ENCODE assay signal across 20 cellular contexts in genomic region chr19:1322198-1322981, GRCh38. TPM values are rescaled to one million over a fixed set of nuclear protein-coding genes. Genes with fewer than 3 reads are reported as not detected.
DNase-seq lines count a peak whose midpoint lies in the region; ATAC-seq and TF ChIP-seq lines count a peak whose summit lies in the region.
"Had no signal": no experiment of that assay in that cellular context is flagged by ENCODE, and none has a peak within 500 bp of the region (broad histone marks: within the 10 kb centered on the region; RNA-seq: fewer than 3 reads in every experiment).

No MANE protein-coding gene starts in this region.

- no peaks in the 10 kb centered on the region for H4K20me1 ChIP-seq in neural progenitor cell (ENCODE audit: low read depth)
- H4K20me1 ChIP-seq in PC-9 (ENCODE audit: insufficient read depth), result no peaks in the 10 kb centered on the region

- POLR2A ChIA-PET in Caco-2 (lab: Charles Lee) (no interaction called here), PC-9 (lab: Charles Lee; ENCODE audit: unreplicated experiment) (no interaction called here)

- H3K9me3 ChIP-seq in Caco-2 (no peaks in the 10 kb centered on the region), T-helper 17 cell (ENCODE audit: control insufficient read depth, low read length, poor library complexity, severe bottlenecking) (no peaks in the 10 kb centered on the region), endodermal cell (ENCODE audit: control insufficient read depth, low read length) (no peaks in the 10 kb centered on the region), neural progenitor cell (ENCODE audit: low read depth) (no peaks in the 10 kb centered on the region), PC-9 (ENCODE audit: insufficient read depth, low read depth) (no peaks in the 10 kb centered on the region)

- no peak for TF ChIP-seq CTCF in Caco-2 (IDR thresholded peaks at IDR 0.05; ENCODE audit: insufficient read depth in 1 of 2, low read depth in 1 of 2, low read length in 1 of 2, severe bottlenecking in 1 of 2, unreplicated experiment in 1 of 2)
- no peak for TF ChIP-seq CTCF in endodermal cell (conservative IDR thresholded peaks at IDR 0.05)
- no peak for TF ChIP-seq CTCF in neural progenitor cell (IDR thresholded peaks at IDR 0.05)
- TF ChIP-seq CTCF in PC-9 (conservative IDR thresholded peaks at IDR 0.05), result no peak

- H3K27me3 ChIP-seq in Caco-2 (replicated peaks; ENCODE audit: control insufficient read depth, insufficient read depth, low read length) (no peaks in the 10 kb centered on the region), endodermal cell (ENCODE audit: control insufficient read depth, insufficient read depth, low read length, poor library complexity, severe bottlenecking) (no peaks in the 10 kb centered on the region), neural progenitor cell (peaks cover 3% of the 10 kb centered on the region), PC-9 (ENCODE audit: insufficient read depth, low read depth) (no peaks in the 10 kb centered on the region)

- intact Hi-C loops in Caco-2 (cut with micrococcal nuclease; ENCODE audit: unreplicated experiment), result no loop called here
- intact Hi-C loops in PC-9 (cut with micrococcal nuclease; ENCODE audit: unreplicated experiment), result no loop called here

- no peak overlapping the region for H3K4me3 ChIP-seq in Caco-2 (ENCODE audit: low read depth, low read length)
- H3K4me3 ChIP-seq in endodermal cell (ENCODE audit: low read length), result no peak overlapping the region
- no peak overlapping the region for H3K4me3 ChIP-seq in neural progenitor cell
- H3K4me3 ChIP-seq in PC-9, result no peak overlapping the region

- H3K9ac ChIP-seq in endodermal cell (ENCODE audit: extremely low read depth, low read length, poor library complexity, severe bottlenecking), result no peak overlapping the region
- H3K9ac ChIP-seq in neural progenitor cell, result no peak overlapping the region

- H3K27ac Mint-ChIP-seq in Caco-2 (ENCODE audit: unreplicated experiment) (peak overlapping the region; percentile 20), T-helper 17 cell (no peak overlapping the region), endodermal cell (no peak overlapping the region), neural progenitor cell (peak overlapping the region; percentile 29)
- H3K27ac Mint-ChIP-seq: CD14-positive monocyte; CD4-positive, alpha-beta memory T cell; H9 had no signal

- CTCF ChIA-PET in Caco-2 (lab: Charles Lee), result no interaction called here
- CTCF ChIA-PET in PC-9 (lab: Charles Lee), result no interaction called here

- peaks cover 7% of the 10 kb centered on the region for H3K36me3 Mint-ChIP-seq in Caco-2 (ENCODE audit: insufficient read depth, unreplicated experiment)
- H3K36me3 Mint-ChIP-seq in T-helper 17 cell (ENCODE audit: low read depth), result peaks cover 9% of the 10 kb centered on the region
- H3K36me3 Mint-ChIP-seq in endodermal cell (ENCODE audit: low read depth), result no peaks in the 10 kb centered on the region
- no peaks in the 10 kb centered on the region for H3K36me3 Mint-ChIP-seq in neural progenitor cell
- H3K36me3 Mint-ChIP-seq: CD14-positive monocyte, IgD-negative memory B cell had no signal

- H3K9me2 ChIP-seq in PC-9 (ENCODE audit: insufficient read depth), result no peaks in the 10 kb centered on the region

- H3K4me1 Mint-ChIP-seq in Caco-2 (ENCODE audit: low read depth, unreplicated experiment), result peaks cover 14% of the 10 kb centered on the region
- peaks cover 12% of the 10 kb centered on the region for H3K4me1 Mint-ChIP-seq in T-helper 17 cell
- no peaks in the 10 kb centered on the region for H3K4me1 Mint-ChIP-seq in endodermal cell
- peaks cover 31% of the 10 kb centered on the region for H3K4me1 Mint-ChIP-seq in neural progenitor cell
- H3K4me1 Mint-ChIP-seq: CD4-positive, alpha-beta memory T cell had no signal

- no peak overlapping the region for H3K4me2 ChIP-seq in neural progenitor cell
- no peak overlapping the region for H3K4me2 ChIP-seq in PC-9

- H2AFZ ChIP-seq in neural progenitor cell (replicated peaks), result no peak overlapping the region
- H2AFZ ChIP-seq in PC-9, result no peak overlapping the region

- H3K4me1 ChIP-seq in Caco-2 (peaks cover 11% of the 10 kb centered on the region; the same call in 1 of the 2 replicates), endodermal cell (ENCODE audit: control insufficient read depth, insufficient read depth, low read length) (peaks cover 9% of the 10 kb centered on the region), neural progenitor cell (peaks cover 9% of the 10 kb centered on the region), PC-9 (replicated peaks; ENCODE audit: insufficient read depth) (peaks cover 8% of the 10 kb centered on the region)

- peak overlapping the region; percentile 11 for H3K4me3 Mint-ChIP-seq in Caco-2 (ENCODE audit: unreplicated experiment)
- H3K4me3 Mint-ChIP-seq in T-helper 17 cell, result peak overlapping the region; percentile 59
- H3K4me3 Mint-ChIP-seq in endodermal cell, result no peak overlapping the region
- no peak overlapping the region for H3K4me3 Mint-ChIP-seq in neural progenitor cell
- H3K4me3 Mint-ChIP-seq: CD14-positive monocyte; CD4-positive, alpha-beta memory T cell had no signal

- H3F3A ChIP-seq in neural progenitor cell (ENCODE audit: low read depth) (peaks cover 24% of the 10 kb centered on the region), PC-9 (ENCODE audit: insufficient read depth, low read depth) (peaks cover 9% of the 10 kb centered on the region; the same call in 1 of the 2 replicates)

- H3K36me3 ChIP-seq in Caco-2 (ENCODE audit: control insufficient read depth, insufficient read depth, low read length), result no peaks in the 10 kb centered on the region
- H3K36me3 ChIP-seq in endodermal cell (ENCODE audit: control insufficient read depth, insufficient read depth, low read length), result no peaks in the 10 kb centered on the region
- H3K36me3 ChIP-seq in neural progenitor cell, result no peaks in the 10 kb centered on the region
- H3K36me3 ChIP-seq in PC-9 (ENCODE audit: low read depth), result no peaks in the 10 kb centered on the region

- DNase-seq in Caco-2 (no peak), T-helper 17 cell (no peak), endodermal cell (peak; percentile 30), neural progenitor cell (ENCODE audit: low spot score) (no peak), PC-9 (no peak), SKM-1 treated with dmso at 0.1 percent for 144 hours (lab: John Stamatoyannopoulos, UW; ENCODE audit: unreplicated experiment) (no peak)
- no peak for DNase-seq in stimulated activated CD4-positive, alpha-beta T cell treated with anti-CD3 and anti-CD28 coated beads, Interleukin-15, amount 100 ng/mL, for 24 hours
- DNase-seq: ACHN; AML-193; Calu3; CD4-positive, alpha-beta memory T cell; DMS79 treated with DMSO at 0.1 percent for 48 hours; GF-D8; GOT3; H9; KG1 had no signal

- 91 to 94% methylated on average over 11 to 16 of the region's 16 CpGs for WGBS in endodermal cell (ENCODE audit: insufficient coverage in 1 of 2, insufficient read length in 1 of 2), 2 experiments

- no peaks in the 10 kb centered on the region for H3K27me3 Mint-ChIP-seq in Caco-2 (ENCODE audit: insufficient read depth, unreplicated experiment)
- peaks cover 35% of the 10 kb centered on the region for H3K27me3 Mint-ChIP-seq in T-helper 17 cell
- H3K27me3 Mint-ChIP-seq in endodermal cell (ENCODE audit: insufficient read depth), result peaks cover 2% of the 10 kb centered on the region
- H3K27me3 Mint-ChIP-seq in neural progenitor cell (ENCODE audit: insufficient read depth, low read depth), result peaks cover 10% of the 10 kb centered on the region

- H3K9me3 Mint-ChIP-seq in Caco-2 (ENCODE audit: unreplicated experiment) (no peaks in the 10 kb centered on the region), endodermal cell (no peaks in the 10 kb centered on the region), neural progenitor cell (peaks cover 2% of the 10 kb centered on the region)
- H3K9me3 Mint-ChIP-seq: H9, IgD-negative memory B cell had no signal

- ATAC-seq in T-helper 17 cell, result no peak
- ATAC-seq in activated CD4-positive, CD25-positive, alpha-beta regulatory T cell treated with anti-CD3 and anti-CD28 coated beads, Interleukin-2, amount 50 U/mL, for 24 hours, result no peak

- H3K27ac ChIP-seq in endodermal cell (ENCODE audit: low read depth, low read length) (no peak overlapping the region), neural progenitor cell (no peak overlapping the region), PC-9 (no peak overlapping the region)

- H3K79me2 ChIP-seq in neural progenitor cell (ENCODE audit: low read depth) (no peaks in the 10 kb centered on the region), PC-9 (ENCODE audit: low read depth) (no peaks in the 10 kb centered on the region)

- no TSS peak for BruUV-seq in Caco-2 (replicated peaks; lab: Mats Ljungman, UMichigan)
- no TSS peak for BruUV-seq in PC-9 (replicated peaks; lab: Mats Ljungman, UMichigan)

RNA-seq across cellular contexts. Expression of gene EFNA2, which starts 36.7 kb away (rescaled TPM):
- total RNA-seq in Caco-2 (2022) (18.6 and 20.6 TPM in 2 replicates), T-helper 17 cell (not detected), endodermal cell (10 to 100 TPM; 28.6 to 30.7 TPM), neural progenitor cell (ENCODE audit: low replicate concordance) (13.2 and 34.7 TPM in 2 replicates), PC-9 (2021) (1.6 TPM in 1 of 2 replicates, not detected in the other)
- 36.1 TPM for polyA plus RNA-seq in endodermal cell (2013, experiment 1 of 2)
- 33.9 TPM for polyA plus RNA-seq in endodermal cell (2013, experiment 2 of 2)
- total RNA-seq: CD4-positive, alpha-beta memory T cell had no signal
- polyA plus RNA-seq: BJ; CD14-positive monocyte; CD4-positive, alpha-beta memory T cell; IgD-negative memory B cell had no signal

RNA-seq across cellular contexts. Expression of gene FAM174C, which starts 47.1 kb away (rescaled TPM):
- total RNA-seq in Caco-2 (2022) (51.0 and 56.3 TPM in 2 replicates), T-helper 17 cell (10 to 100 TPM; 40.6 to 43.6 TPM), endodermal cell (10 to 100 TPM; 45.1 to 46.0 TPM), neural progenitor cell (ENCODE audit: low replicate concordance) (4.8 and 14.6 TPM in 2 replicates), PC-9 (2021) (51.8 and 64.2 TPM in 2 replicates)
- polyA plus RNA-seq in endodermal cell (2013, experiment 1 of 2), result 18.2 TPM
- 19.0 TPM for polyA plus RNA-seq in endodermal cell (2013, experiment 2 of 2)

RNA-seq across cellular contexts. Expression of gene CIRBP, which starts 53.3 kb away (rescaled TPM):
- total RNA-seq in Caco-2 (2022) (289 and 331 TPM in 2 replicates), T-helper 17 cell (100 to 1,000 TPM; 460 to 474 TPM), endodermal cell (100 to 1,000 TPM; 282 to 301 TPM), neural progenitor cell (ENCODE audit: low replicate concordance) (395 and 737 TPM in 2 replicates), PC-9 (2021) (86.9 and 143 TPM in 2 replicates)
- 403 TPM for polyA plus RNA-seq in endodermal cell (2013, experiment 1 of 2)
- polyA plus RNA-seq in endodermal cell (2013, experiment 2 of 2), result 310 TPM

Comparison
In these comparisons a context has a peak if more than half of its experiments do, and no peak if none do; other contexts are left out.
1. H3K27ac Mint-ChIP-seq: peak in Caco-2 (single experiment) and neural progenitor cell (single experiment); none in T-helper 17 cell (single experiment) and endodermal cell (single experiment).
2. H3K4me3 Mint-ChIP-seq: peak in Caco-2 (single experiment) and T-helper 17 cell (single experiment); none in endodermal cell (single experiment) and neural progenitor cell (single experiment).